In genomic region chr15:22745467-22745826, GRCh38 we compare ENCODE assay signal across 5 cellular contexts. TPM values are rescaled to one million over a fixed set of nuclear protein-coding genes. Genes with fewer than 3 reads are reported as not detected.
DNase-seq lines count a peak whose midpoint lies in the region; ATAC-seq, FAIRE-seq and TF ChIP-seq lines count a peak whose summit lies in the region.
"Not testable (repeated sequence)": the region's sequence is repeated elsewhere in the genome, so short reads cannot be mapped to it uniquely, and the experiment has no call there.

No MANE protein-coding gene starts in this region.

- CTCF ChIA-PET in A549 (lab: Yijun Ruan, JAX); PC-3 (lab: Charles Lee); K562 (lab: Yijun Ruan, JAX; ENCODE audit: low intra/inter-chr PET ratio); HepG2 (lab: Yijun Ruan, JAX; ENCODE audit: low intra/inter-chr PET ratio, low total read pairs): not testable (repeated sequence)

- not testable (repeated sequence) for H3K4me2 ChIP-seq in A549
- H3K4me2 ChIP-seq in PC-3 (ENCODE audit: low read length): peak overlapping the region; percentile 66; the same call in 1 of the 2 replicates
- peak overlapping the region; percentile 25; the same call in 1 of the 2 replicates for H3K4me2 ChIP-seq in K562 (ENCODE audit: insufficient read depth, low read length)
- peak overlapping the region; percentile 36; the same call in 1 of the 2 replicates for H3K4me2 ChIP-seq in HepG2 (ENCODE audit: low read depth, low read length)

- H3F3A ChIP-seq in PC-3 (ENCODE audit: low read length, unreplicated experiment): not testable (repeated sequence)

- TF ChIP-seq RAD21 in A549 (conservative IDR thresholded peaks at IDR 0.05 in 1 of 2, IDR thresholded peaks at IDR 0.05 in 1 of 2); K562 (CRISPR knock-in tag; conservative IDR thresholded peaks at IDR 0.05 in 1 of 2, IDR thresholded peaks at IDR 0.05 in 1 of 2); HepG2 (CRISPR knock-in tag; IDR thresholded peaks at IDR 0.05): not testable (repeated sequence)

- FAIRE-seq in A549 (lab: Jason Lieb, UNC); K562 (lab: Jason Lieb, UNC); HepG2 (lab: Jason Lieb, UNC): not testable (repeated sequence)

- intact Hi-C loops in PC-3 (cut with micrococcal nuclease); K562 (cut with micrococcal nuclease); left colon (cut with DNase I, micrococcal nuclease); HepG2 (cut with micrococcal nuclease; ENCODE audit: unreplicated experiment): not testable (repeated sequence)

- not testable (repeated sequence) for H4K20me1 ChIP-seq in PC-3 (ENCODE audit: low read length); K562 (replicated peaks; ENCODE audit: control insufficient read depth, insufficient read depth, low read length); HepG2 (ENCODE audit: insufficient read depth, low read length)

- ATAC-seq in A549: peak; percentile 50 to 68; a peak in 3 of 6 replicates
- ATAC-seq in PC-3: peak; percentile 70
- ATAC-seq in K562: peak; percentile 54
- ATAC-seq in left colon: peak; percentile 57
- peak; percentile 67 for ATAC-seq in HepG2

- not testable (repeated sequence) for TF ChIP-seq EP300 in A549 (IDR thresholded peaks at IDR 0.05); K562 (IDR thresholded peaks at IDR 0.05; ENCODE audit: low read length); HepG2 (IDR thresholded peaks at IDR 0.05; ENCODE audit: low read depth in 2 of 2, low read length in 2 of 2); HepG2 (CRISPR knock-in tag; IDR thresholded peaks at IDR 0.05; ENCODE audit: borderline replicate concordance)

- not testable (repeated sequence) for DNase-seq in A549 (ENCODE audit: low read depth in 1 of 2, low spot score in 1 of 2); PC-3; K562 (ENCODE audit: extremely low read depth in 1 of 4, low spot score in 3 of 4); left colon; HepG2 (ENCODE audit: low spot score)

- not testable (repeated sequence) for BruUV-seq in PC-3 (replicated peaks; lab: Mats Ljungman, UMichigan); K562 (replicated peaks; lab: Mats Ljungman, UMichigan); HepG2 (replicated peaks; lab: Mats Ljungman, UMichigan)

- not testable (repeated sequence) for H3K4me3 ChIP-seq in A549; PC-3 (ENCODE audit: low read length); K562; HepG2 (replicated peaks in 1 of 3; ENCODE audit: insufficient read depth in 1 of 3, low read depth in 2 of 3, low read length in 3 of 3)

- TF ChIP-seq POLR2A in A549 (IDR thresholded peaks at IDR 0.05; ENCODE audit: low read length); K562 (conservative IDR thresholded peaks at IDR 0.05); HepG2 (IDR thresholded peaks at IDR 0.05; ENCODE audit: insufficient read depth in 1 of 2, low read depth in 2 of 2, low read length in 2 of 2): not testable (repeated sequence)

- not testable (repeated sequence) for H3K27me3 ChIP-seq in PC-3 (ENCODE audit: low read length); K562 (ENCODE audit: control insufficient read depth in 2 of 2, insufficient read depth in 2 of 2, low read length in 2 of 2); HepG2 (ENCODE audit: control insufficient read depth in 1 of 2, insufficient read depth in 2 of 2, low read length in 2 of 2)

- H3K36me3 ChIP-seq in PC-3 (ENCODE audit: low read depth, low read length); K562 (ENCODE audit: control insufficient read depth, insufficient read depth, low read length); HepG2 (replicated peaks in 1 of 2; ENCODE audit: control insufficient read depth in 1 of 2, insufficient read depth in 2 of 2, low read length in 2 of 2): not testable (repeated sequence)

- in situ Hi-C loops in K562 (cut with MboI); HepG2 (cut with HindIII; ENCODE audit: extremely low pct_ligation_motif_present, low pct_unique_long_range_greater_than_20kb): not testable (repeated sequence)

- not testable (repeated sequence) for TF ChIP-seq CTCF in A549 (IDR thresholded peaks at IDR 0.05); PC-3 (conservative IDR thresholded peaks at IDR 0.05; ENCODE audit: low read depth, low read length); K562 (IDR thresholded peaks at IDR 0.05 in 2 of 3, conservative IDR thresholded peaks at IDR 0.05 in 1 of 3; ENCODE audit: insufficient read depth in 2 of 3, low read depth in 1 of 3, low read length in 3 of 3); HepG2 (CRISPR knock-in tag; IDR thresholded peaks at IDR 0.05)

- not testable (repeated sequence) for H3K9ac ChIP-seq in PC-3 (ENCODE audit: low read length); K562 (ENCODE audit: insufficient read depth in 1 of 2, low read depth in 2 of 2, low read length in 2 of 2); HepG2 (ENCODE audit: insufficient read depth, low read depth, low read length)

- not testable (repeated sequence) for H3K79me2 ChIP-seq in PC-3 (ENCODE audit: low read length); K562 (ENCODE audit: control insufficient read depth, insufficient read depth, low read length); HepG2 (ENCODE audit: insufficient read depth, low read length)

- H2AFZ ChIP-seq in PC-3 (ENCODE audit: low read length); HepG2 (ENCODE audit: low read length): not testable (repeated sequence)
- peak overlapping the region; percentile 66; the same call in 1 of the 2 replicates for H2AFZ ChIP-seq in K562 (ENCODE audit: low read depth, low read length)

- not testable (repeated sequence) for H3K9me3 ChIP-seq in A549; PC-3 (ENCODE audit: low read length); K562 (replicated peaks; ENCODE audit: control insufficient read depth, insufficient read depth, low read depth, low read length); HepG2 (ENCODE audit: low read length)

- H3K9me2 ChIP-seq in PC-3 (replicated peaks; ENCODE audit: low read length): not testable (repeated sequence)

- POLR2A ChIA-PET in A549 (lab: Yijun Ruan, JAX); PC-3 (lab: Charles Lee; ENCODE audit: unreplicated experiment); K562 (lab: Yijun Ruan, JAX); HepG2 (lab: Yijun Ruan, JAX): not testable (repeated sequence)

- WGBS in A549 (ENCODE audit: missing lambda C conversion rate): no CpG with 5 or more reads among the region's 4 CpGs
- WGBS in K562 (ENCODE audit: insufficient coverage, low coverage, missing lambda C conversion rate): 33% methylated on average over 1 of the region's 4 CpGs
- WGBS in HepG2 (ENCODE audit: low lambda C conversion rate): 62% methylated on average over 2 of the region's 4 CpGs

- H3K4me1 ChIP-seq in A549; PC-3 (ENCODE audit: insufficient read depth, low read length); K562 (replicated peaks in 1 of 2; ENCODE audit: control insufficient read depth in 2 of 2, insufficient read depth in 2 of 2, low read length in 2 of 2); HepG2 (ENCODE audit: insufficient read depth, low read length): not testable (repeated sequence)

- not testable (repeated sequence) for H3K27ac ChIP-seq in A549; K562 (ENCODE audit: extremely low read depth, low read depth, low read length); HepG2 (ENCODE audit: extremely low read length, insufficient read depth, low read length)
- peak overlapping the region; percentile 56 for H3K27ac ChIP-seq in PC-3 (ENCODE audit: low read length)

- not testable (repeated sequence) for H3K9me1 ChIP-seq in K562 (ENCODE audit: control insufficient read depth, insufficient read depth, low read length)

RNA-seq across cellular contexts. Expression of gene NIPA1, which starts 41.0 kb away (rescaled TPM):
- polyA plus RNA-seq in A549 (2011; rRNA removed): 44.6 and 47.8 TPM in 2 replicates
- polyA plus RNA-seq in A549 (2012; cell fraction: cytosol; rRNA removed): 23.6 and 29.7 TPM in 2 replicates
- polyA plus RNA-seq in A549 (2012; cell fraction: nucleus; rRNA removed): 20.2 and 29.1 TPM in 2 replicates
- 21.8 to 23.3 TPM (median 22.0 TPM) in 3 replicates for polyA plus RNA-seq in A549 (2017; fragmentation: RNase III; extraction: RNeasy Plus Mini Kit Qiagen cat#74134 plus additional on column Dnase treatment)
- polyA minus RNA-seq in A549 (2011; rRNA and poly(A)+ RNA removed): 71.1 and 71.2 TPM in 2 replicates
- 22.3 and 25.2 TPM in 2 replicates for total RNA-seq in PC-3 (2014; rRNA removed)
- total RNA-seq in K562 (2011; cell fraction: chromatin; rRNA removed; ENCODE audit: low replicate concordance): 31.7 and 51.8 TPM in 2 replicates
- total RNA-seq in K562 (2011; cell fraction: nucleolus; rRNA removed): 25.7 and 35.3 TPM in 2 replicates
- 44.9 and 73.9 TPM in 2 replicates for total RNA-seq in K562 (2011; cell fraction: nucleoplasm; rRNA removed)
- 10.5 and 12.3 TPM in 2 replicates for total RNA-seq in K562 (2014; rRNA removed)
- total RNA-seq in K562 (2014; rRNA removed; fragmentation: Illumina TruSeq; extraction: Trizol): 12.0 and 12.4 TPM in 2 replicates
- 11.6 and 12.3 TPM in 2 replicates for total RNA-seq in K562 (2015; rRNA removed; fragmentation: Illumina TruSeq; extraction: Trizol)
- 20.9 and 21.0 TPM in 2 replicates for total RNA-seq in K562 (2021)
- polyA plus RNA-seq in K562 (2011; rRNA removed): 25.7 and 28.5 TPM in 2 replicates
- 19.7 and 21.7 TPM in 2 replicates for polyA plus RNA-seq in K562 (2011; cell fraction: cytosol; rRNA removed)
- 36.0 and 38.2 TPM in 2 replicates for polyA plus RNA-seq in K562 (2011; cell fraction: nucleus; rRNA removed)
- 12.3 and 13.2 TPM in 2 replicates for polyA plus RNA-seq in K562 (2012)
- polyA plus RNA-seq in K562 (2014; fragmentation: Illumina TruSeq; extraction: Trizol): 13.3 and 14.9 TPM in 2 replicates
- 1 to 10 TPM; 3.1 to 4.4 TPM for polyA plus RNA-seq in K562 (2014; fragmentation: Nextera tagmentation; extraction: Ambion mirVana)
- polyA plus RNA-seq in K562 (2014; rRNA removed): 11.0 and 12.9 TPM in 2 replicates
- 47.9 and 56.1 TPM in 2 replicates for polyA minus RNA-seq in K562 (2011; rRNA and poly(A)+ RNA removed)
- polyA minus RNA-seq in K562 (2011; cell fraction: cytosol; rRNA and poly(A)+ RNA removed): 18.1 and 24.3 TPM in 2 replicates
- polyA minus RNA-seq in K562 (2011; cell fraction: nucleus; rRNA and poly(A)+ RNA removed): 15.8 and 19.2 TPM in 2 replicates
- 10 to 100 TPM; 17.5 to 19.1 TPM for total RNA-seq in left colon
- 13.2 and 14.8 TPM in 2 replicates for total RNA-seq in HepG2 (2016; rRNA removed; fragmentation: Illumina TruSeq; extraction: Trizol)
- 6.1 and 6.3 TPM in 2 replicates for total RNA-seq in HepG2 (2016; cell fraction: cytosol; rRNA removed; fragmentation: Illumina TruSeq; extraction: Trizol; ENCODE audit: low read depth)
- 12.8 and 13.6 TPM in 2 replicates for total RNA-seq in HepG2 (2016; cell fraction: insoluble cytoplasmic fraction; rRNA removed; fragmentation: Illumina TruSeq; extraction: Trizol)
- total RNA-seq in HepG2 (2016; cell fraction: membrane; rRNA removed; fragmentation: Illumina TruSeq; extraction: Trizol): 12.4 and 12.9 TPM in 2 replicates
- total RNA-seq in HepG2 (2016; cell fraction: nucleus; rRNA removed; fragmentation: Illumina TruSeq; extraction: Trizol): 18.9 and 19.6 TPM in 2 replicates
- polyA plus RNA-seq in HepG2 (2011; rRNA removed): 16.8 and 19.6 TPM in 2 replicates
- polyA plus RNA-seq in HepG2 (2011; cell fraction: cytosol; rRNA removed): 13.8 and 15.9 TPM in 2 replicates
- 22.9 and 26.6 TPM in 2 replicates for polyA plus RNA-seq in HepG2 (2011; cell fraction: nucleus; rRNA removed)
- 15.7 and 17.2 TPM in 2 replicates for polyA plus RNA-seq in HepG2 (2012)
- polyA plus RNA-seq in HepG2 (2016; cell fraction: cytosol; fragmentation: Illumina TruSeq; extraction: Trizol; ENCODE audit: low read depth): 4.9 and 5.5 TPM in 2 replicates
- polyA plus RNA-seq in HepG2 (2016; cell fraction: insoluble cytoplasmic fraction; fragmentation: Illumina TruSeq; extraction: Trizol; ENCODE audit: low read depth): 8.6 and 9.4 TPM in 2 replicates
- 7.3 and 7.7 TPM in 2 replicates for polyA plus RNA-seq in HepG2 (2016; cell fraction: membrane; fragmentation: Illumina TruSeq; extraction: Trizol; ENCODE audit: low read depth)
- 20.9 and 22.7 TPM in 2 replicates for polyA plus RNA-seq in HepG2 (2016; cell fraction: nucleus; fragmentation: Illumina TruSeq; extraction: Trizol; ENCODE audit: insufficient read depth, low read depth)
- polyA minus RNA-seq in HepG2 (2011; rRNA and poly(A)+ RNA removed; ENCODE audit: low replicate concordance): 96.0 and 153 TPM in 2 replicates
- 25.6 and 27.9 TPM in 2 replicates for polyA minus RNA-seq in HepG2 (2011; cell fraction: cytosol; rRNA and poly(A)+ RNA removed)
- 19.3 and 24.1 TPM in 2 replicates for polyA minus RNA-seq in HepG2 (2011; cell fraction: nucleus; rRNA and poly(A)+ RNA removed)
